Comparison of ENCODE assay signal across 27 cellular contexts in genomic region chr7:76209310-76209709, GRCh38. TPM values are rescaled to one million over a fixed set of nuclear protein-coding genes. Genes with fewer than 3 reads are reported as not detected.
"Had no signal": no experiment of that assay in that cellular context is flagged by ENCODE, and none has a peak within 500 bp of the region (broad histone marks: within the 10 kb centered on the region; RNA-seq: fewer than 3 reads in every experiment).

No MANE protein-coding gene starts in this region.

- H3K36me3 ChIP-seq: left lung, lower lobe of right lung, pancreas, prostate gland, sigmoid colon, spleen, tibial nerve, uterus had no signal

- H3K36me3 Mint-ChIP-seq: naive thymus-derived CD8-positive, alpha-beta T cell; stimulated activated effector memory CD8-positive, alpha-beta T cell treated with anti-CD3 and anti-CD28 coated beads, Interleukin-12 subunit alpha, Interleukin-12 subunit beta, amount 100 ng/mL, for 72 hours; type B pancreatic cell had no signal

- H3K9me3 ChIP-seq: left lung, lower lobe of right lung, pancreas, prostate gland, sigmoid colon, spleen, tibial nerve, uterus had no signal

- H3K27ac ChIP-seq: left lung, lower lobe of right lung, pancreas, prostate gland, sigmoid colon, spleen, tibial nerve, uterus had no signal

- H3K4me3 Mint-ChIP-seq: naive thymus-derived CD8-positive, alpha-beta T cell; nephron; neural crest cell; stimulated activated effector memory CD8-positive, alpha-beta T cell treated with anti-CD3 and anti-CD28 coated beads, Interleukin-12 subunit alpha, Interleukin-12 subunit beta, amount 100 ng/mL, for 72 hours; stimulated activated naive CD8-positive, alpha-beta T cell treated with anti-CD3 and anti-CD28 coated beads, Interleukin-15, amount 100 ng/mL, for 72 hours; type B pancreatic cell had no signal

- H3K9me3 Mint-ChIP-seq: nephron; neural crest cell; stimulated activated effector memory CD8-positive, alpha-beta T cell treated with anti-CD3 and anti-CD28 coated beads, Interleukin-12 subunit alpha, Interleukin-12 subunit beta, amount 100 ng/mL, for 72 hours; stimulated activated naive CD8-positive, alpha-beta T cell treated with anti-CD3 and anti-CD28 coated beads, Interleukin-15, amount 100 ng/mL, for 72 hours; type B pancreatic cell had no signal

- H3K27ac Mint-ChIP-seq: naive thymus-derived CD8-positive, alpha-beta T cell; nephron; stimulated activated effector memory CD8-positive, alpha-beta T cell treated with anti-CD3 and anti-CD28 coated beads, Interleukin-12 subunit alpha, Interleukin-12 subunit beta, amount 100 ng/mL, for 72 hours; type B pancreatic cell had no signal

- H3K4me1 ChIP-seq: left lung, lower lobe of right lung, pancreas, prostate gland, sigmoid colon, spleen, uterus had no signal

- H3K4me1 Mint-ChIP-seq: naive thymus-derived CD8-positive, alpha-beta T cell; nephron; neural crest cell; stimulated activated effector memory CD8-positive, alpha-beta T cell treated with anti-CD3 and anti-CD28 coated beads, Interleukin-12 subunit alpha, Interleukin-12 subunit beta, amount 100 ng/mL, for 72 hours; stimulated activated naive CD8-positive, alpha-beta T cell treated with anti-CD3 and anti-CD28 coated beads, Interleukin-15, amount 100 ng/mL, for 72 hours had no signal

- DNase-seq: hippocampal formation; kidney glomerular epithelial cell; left cardiac atrium; left lung; lower lobe of right lung; mammary epithelial cell; mesenchymal stem cell; naive thymus-derived CD8-positive, alpha-beta T cell; nucleus accumbens; pancreas; posterior cingulate gyrus; retina; right cardiac atrium; sigmoid colon; small intestine; spleen; stimulated activated CD4-positive, alpha-beta T cell treated with anti-CD3 and anti-CD28 coated beads, Interleukin-4, amount 100 ng/mL, for 24 hours; stimulated activated naive CD4-positive, alpha-beta T cell treated with Interleukin-2 at 50 U/mL for 16 hours; stimulated activated naive CD8-positive, alpha-beta T cell treated with anti-CD3 and anti-CD28 coated beads, Interleukin-15, amount 100 ng/mL, for 72 hours; substantia nigra; uterus had no signal

- H3K4me3 ChIP-seq: left lung, lower lobe of right lung, pancreas, prostate gland, sigmoid colon, spleen, tibial nerve, uterus had no signal

- H3K27me3 ChIP-seq: pancreas, uterus had no signal

RNA-seq across cellular contexts. Expression of gene SRRM3, which starts 7.6 kb away (rescaled TPM):
- total RNA-seq: naive thymus-derived CD8-positive, alpha-beta T cell had no signal
